15 cellular contexts compared by ENCODE assay signal in the genomic region with DNA sequence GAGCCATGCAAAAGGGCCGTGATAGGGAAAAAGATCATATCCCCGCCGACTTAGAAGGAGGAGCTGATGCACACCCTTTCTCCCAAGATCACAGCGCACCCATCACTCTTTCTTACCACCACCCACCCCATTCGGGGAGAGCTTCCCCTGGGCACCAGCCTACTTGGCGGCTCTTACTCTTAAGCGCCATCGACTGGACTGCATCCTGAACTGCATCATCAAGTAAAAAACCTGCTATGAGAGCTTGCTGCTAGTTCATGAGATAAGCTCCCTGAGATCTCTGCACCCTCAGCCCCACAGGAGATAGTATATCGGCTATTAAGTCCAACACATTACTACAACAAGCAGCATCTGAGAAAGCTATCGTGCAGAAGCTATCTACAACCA.
DNase-seq lines count a peak whose midpoint lies in the region; FAIRE-seq and TF ChIP-seq lines count a peak whose summit lies in the region.
"Had no signal": no experiment of that assay in that cellular context is flagged by ENCODE, and none has a peak within 500 bp of the region (broad histone marks: within the 10 kb centered on the region; RNA-seq: fewer than 3 reads in every experiment).

No MANE protein-coding gene starts in this region.

- H3K9me3 ChIP-seq in H9 (ENCODE audit: control insufficient read depth, low read depth, low read length), result no peaks in the 10 kb centered on the region
- H3K9me3 ChIP-seq in H1 (ENCODE audit: insufficient read depth in 2 of 2, low read depth in 1 of 2, low read length in 1 of 2), result peaks cover 0 to 6% of the 10 kb centered on the region in 2 experiments; a peak in 3 of 4 replicates
- peaks cover 0 to 15% of the 10 kb centered on the region in 2 donors for H3K9me3 ChIP-seq in right atrium auricular region
- H3K9me3 ChIP-seq: BE2C had no signal

- CTCF ChIA-PET in H1 (lab: Charles Lee; ENCODE audit: partially characterized antibody), result interaction anchor here (0.6 to 1.9 kb wide), 45 partner anchors 9 to 606 kb away, joined by 3 to 22 read pairs (median 4); no protein-coding TSS in a partner anchor

- H4K91ac ChIP-seq in H9 (ENCODE audit: insufficient read length, low read depth, low read length) (no peak overlapping the region), H1 (replicated peaks; ENCODE audit: insufficient read length, low read length) (no peak overlapping the region)

- H3K27ac ChIP-seq in H9 (ENCODE audit: insufficient read length, low read depth, low read length), result no peak overlapping the region
- H3K27ac ChIP-seq in H1 (ENCODE audit: low read depth, low read length), result no peak overlapping the region
- H3K27ac ChIP-seq in right atrium auricular region, result no peak overlapping the region
- H3K27ac ChIP-seq: C4-2B had no signal

- H3T11ph ChIP-seq in H9 (ENCODE audit: low read length), result no peak overlapping the region

- H3K4me3 Mint-ChIP-seq in H9, result no peak overlapping the region
- H3K4me3 Mint-ChIP-seq: CD4-positive, alpha-beta memory T cell had no signal

- H3K18ac ChIP-seq in H9 (ENCODE audit: insufficient read length, low read depth, low read length) (no peak overlapping the region), H1 (ENCODE audit: extremely low read depth, low read length) (no peak overlapping the region)

- H3K23me2 ChIP-seq in H9 (ENCODE audit: insufficient read length, low read depth, low read length, poor library complexity, severe bottlenecking) (no peaks in the 10 kb centered on the region), H1 (ENCODE audit: low read depth, low read length) (no peaks in the 10 kb centered on the region)

- peaks cover 11 to 17% of the 10 kb centered on the region in 2 experiments for H3K9me3 Mint-ChIP-seq in H9

- peak; percentile 77 to 82 for TF ChIP-seq RAD21 in H1 (IDR thresholded peaks at IDR 0.05 in 1 of 2, conservative IDR thresholded peaks at IDR 0.05 in 1 of 2; ENCODE audit: low read depth in 2 of 2, low read length in 2 of 2)

- no peak overlapping the region for H4K8ac ChIP-seq in H9 (replicated peaks; ENCODE audit: insufficient read length, low read depth, low read length)
- no peak overlapping the region for H4K8ac ChIP-seq in H1 (ENCODE audit: extremely low read depth, insufficient read depth, low read length)

- peak; percentile 91 for FAIRE-seq in H1 (lab: Jason Lieb, UNC)
- no peak for FAIRE-seq in urothelium cell line (lab: Jason Lieb, UNC)
- FAIRE-seq: A204.1, G401.6, GM12891 had no signal

- TF ChIP-seq CTCF in H9 (conservative IDR thresholded peaks at IDR 0.05), result peak; percentile 65
- peak; percentile 53 to 76 (median 75) for TF ChIP-seq CTCF in H1 (IDR thresholded peaks at IDR 0.05; ENCODE audit: control extremely low read depth in 1 of 3, insufficient read depth in 1 of 3, low read depth in 1 of 3, low read length in 3 of 3)
- no peak for TF ChIP-seq CTCF in right atrium auricular region (IDR thresholded peaks at IDR 0.05)

- no peak overlapping the region for H2BK15ac ChIP-seq in H9 (ENCODE audit: low read depth, low read length)
- no peak overlapping the region for H2BK15ac ChIP-seq in H1 (ENCODE audit: low read length)

- H3K36me3 ChIP-seq in H1 (ENCODE audit: control insufficient read depth in 2 of 4, insufficient read depth in 4 of 4, low read length in 3 of 4) (no peaks in the 10 kb centered on the region), right atrium auricular region (no peaks in the 10 kb centered on the region)
- H3K36me3 ChIP-seq: BE2C had no signal

- peaks cover 0 to 12% (median 0%) of the 10 kb centered on the region in 3 experiments; a peak in 3 of 7 replicates for H3K36me3 Mint-ChIP-seq in H9 (ENCODE audit: insufficient read depth in 1 of 3, low read depth in 3 of 3)

- TF ChIP-seq EP300 in H1 (IDR thresholded peaks at IDR 0.05; ENCODE audit: borderline replicate concordance in 1 of 2, low read depth in 2 of 2, low read length in 2 of 2), result no peak

- no peak overlapping the region for H2BK120ac ChIP-seq in H9 (ENCODE audit: low read depth, low read length, poor library complexity, severe bottlenecking)
- H2BK120ac ChIP-seq in H1 (replicated peaks; ENCODE audit: low read depth, low read length), result no peak overlapping the region

- no peak overlapping the region for H3K9ac ChIP-seq in H9 (ENCODE audit: extremely low read depth, insufficient read length, low read length)
- no peak overlapping the region; a peak in 1 of 7 replicates for H3K9ac ChIP-seq in H1 (replicated peaks in 1 of 4; ENCODE audit: extremely low read depth in 1 of 4, low read depth in 3 of 4, low read length in 3 of 4)

- no peak for TF ChIP-seq POLR2A in H1 (IDR thresholded peaks at IDR 0.05; ENCODE audit: control extremely low read depth in 1 of 2, low read depth in 2 of 2, low read length in 2 of 2)

- H3K27me3 ChIP-seq in H9 (ENCODE audit: insufficient read depth, low read length) (no peaks in the 10 kb centered on the region), H1 (replicated peaks in 1 of 4; ENCODE audit: control insufficient read depth in 3 of 4, extremely low read depth in 1 of 4, insufficient read depth in 3 of 4, low read length in 3 of 4) (no peaks in the 10 kb centered on the region), right atrium auricular region (no peaks in the 10 kb centered on the region)
- H3K27me3 ChIP-seq: BE2C had no signal

- no peak overlapping the region for H3K27ac Mint-ChIP-seq in H9
- H3K27ac Mint-ChIP-seq: CD4-positive, alpha-beta memory T cell had no signal

- DNase-seq in H9 (peak; percentile 79), H1 (ENCODE audit: low read depth in 1 of 2, low spot score in 2 of 2) (peak; percentile 41 to 72), iPS-NIHi11 (ENCODE audit: low spot score) (peak; percentile 39), urothelium cell line (ENCODE audit: low spot score) (no peak), NCI-H1930 (lab: John Stamatoyannopoulos, UW) (no peak), right atrium auricular region (ENCODE audit: low spot score) (no peak)
- no peak for DNase-seq in activated naive CD4-positive, alpha-beta T cell treated with anti-CD3 and anti-CD28 coated beads, Interleukin-2, amount 50 U/mL, for 16 hours
- DNase-seq: BE2C; CD4-positive, alpha-beta memory T cell; DMS79; GOT3 had no signal

- H3K4me1 ChIP-seq in H9 (ENCODE audit: insufficient read depth, low read length), result no peaks in the 10 kb centered on the region
- no peaks in the 10 kb centered on the region for H3K4me1 ChIP-seq in H1 (replicated peaks in 1 of 4; ENCODE audit: control insufficient read depth in 3 of 4, insufficient read depth in 4 of 4, low read length in 3 of 4)
- H3K4me1 ChIP-seq in right atrium auricular region, result no peaks in the 10 kb centered on the region
- H3K4me1 ChIP-seq: BE2C had no signal

- H3K23ac ChIP-seq in H9 (ENCODE audit: insufficient read length, low read depth, low read length), result no peak overlapping the region
- no peak overlapping the region for H3K23ac ChIP-seq in H1 (ENCODE audit: insufficient read length)

- no peak overlapping the region for H3K4me3 ChIP-seq in H1 (ENCODE audit: extremely low read depth in 1 of 4, insufficient read depth in 2 of 4, low read depth in 3 of 4, low read length in 4 of 4)
- no peak overlapping the region for H3K4me3 ChIP-seq in right atrium auricular region

- H2AK5ac ChIP-seq in H9 (ENCODE audit: insufficient read length, low read length) (no peak overlapping the region), H1 (ENCODE audit: low read depth, low read length) (no peak overlapping the region)

- H4K20me1 ChIP-seq in H9 (ENCODE audit: control insufficient read depth, insufficient read depth, insufficient read length) (no peaks in the 10 kb centered on the region), H1 (replicated peaks in 1 of 2; ENCODE audit: control insufficient read depth in 1 of 2, insufficient read depth in 2 of 2, low read length in 2 of 2) (no peaks in the 10 kb centered on the region)

- H4K5ac ChIP-seq in H9 (ENCODE audit: insufficient read length, low read depth, low read length) (no peak overlapping the region), H1 (ENCODE audit: insufficient read length, low read depth, low read length) (no peak overlapping the region)

- no peak overlapping the region for H2BK5ac ChIP-seq in H9 (ENCODE audit: insufficient read length, low read length)
- H2BK5ac ChIP-seq in H1 (ENCODE audit: low read depth, low read length), result no peak overlapping the region

- WGBS in H9 (ENCODE audit: extremely low coverage, insufficient read length, low lambda C conversion rate), result no CpG with 5 or more reads among the region's 10 CpGs
- WGBS in H1 (ENCODE audit: extremely low coverage in 1 of 2, insufficient coverage in 1 of 2, insufficient read length in 1 of 2, insufficient replicate concordance in 2 of 2, low coverage in 1 of 2, low lambda C conversion rate in 2 of 2, missing lambda C conversion rate in 1 of 2), 2 experiments, result 51% methylated on average over 10 of the region's 10 CpGs; no CpG with 5 or more reads in 1 of the 2 experiments

- H3K79me1 ChIP-seq in H9 (ENCODE audit: insufficient read depth, low read depth, low read length, poor library complexity, severe bottlenecking) (no peaks in the 10 kb centered on the region), H1 (ENCODE audit: low read depth, low read length) (no peaks in the 10 kb centered on the region)

- H3K4me1 Mint-ChIP-seq in H9, result no peaks in the 10 kb centered on the region
- H3K4me1 Mint-ChIP-seq: CD4-positive, alpha-beta memory T cell had no signal

- no peak overlapping the region for H3K56ac ChIP-seq in H9 (ENCODE audit: insufficient read length, low read depth, low read length)
- no peak overlapping the region for H3K56ac ChIP-seq in H1 (replicated peaks; ENCODE audit: insufficient read length, low read depth, low read length)

- no peak overlapping the region for H2BK12ac ChIP-seq in H9 (ENCODE audit: insufficient read length, low read depth, low read length)
- H2BK12ac ChIP-seq in H1 (ENCODE audit: low read depth, low read length), result no peak overlapping the region

- H3K14ac ChIP-seq in H9 (ENCODE audit: insufficient read depth, low read length) (no peak overlapping the region), H1 (ENCODE audit: insufficient read length) (no peak overlapping the region)

- H3K4ac ChIP-seq in H9 (ENCODE audit: low read depth, low read length) (no peak overlapping the region), H1 (replicated peaks; ENCODE audit: insufficient read length, low read depth, low read length) (no peak overlapping the region)

- H2BK20ac ChIP-seq in H9 (ENCODE audit: low read depth, low read length, poor library complexity, severe bottlenecking), result no peak overlapping the region
- no peak overlapping the region for H2BK20ac ChIP-seq in H1 (ENCODE audit: low read length)

- POLR2A ChIA-PET in H1 (lab: Charles Lee; ENCODE audit: partially characterized antibody), result no interaction called here

- H3K4me2 ChIP-seq in H9 (ENCODE audit: insufficient read depth, insufficient read length, low read length), result no peak overlapping the region
- no peak overlapping the region for H3K4me2 ChIP-seq in H1 (ENCODE audit: insufficient read depth in 1 of 2, low read depth in 2 of 2, low read length in 2 of 2)

- H3K27me3 Mint-ChIP-seq in H9 (ENCODE audit: low read depth), result peaks cover 4% of the 10 kb centered on the region

- no peak overlapping the region for H2AFZ ChIP-seq in H9 (ENCODE audit: low read length)
- H2AFZ ChIP-seq in H1 (ENCODE audit: low read length), result no peak overlapping the region

- H3K79me2 ChIP-seq in H9 (ENCODE audit: insufficient read depth, low read length) (no peaks in the 10 kb centered on the region), H1 (ENCODE audit: control insufficient read depth in 1 of 2, insufficient read depth in 2 of 2, low read length in 2 of 2) (no peaks in the 10 kb centered on the region)

Comparison
In these comparisons a context has a peak if more than half of its experiments do, and no peak if none do; other contexts are left out.
1. DNase-seq: peak in H9 (single experiment), H1 (2 of 2) and iPS-NIHi11 (single experiment); none in urothelium cell line (single experiment), activated naive CD4-positive, alpha-beta T cell treated with anti-CD3 and anti-CD28 coated beads, Interleukin-2, amount 50 U/mL, for 16 hours (single experiment), NCI-H1930 (0 of 2) and right atrium auricular region (single experiment).
2. CTCF ChIP-seq: peak in H9 (single experiment) and H1 (3 of 3); none in right atrium auricular region (0 of 2).